1 cellular context compared by ENCODE assay signal in the genomic region with DNA sequence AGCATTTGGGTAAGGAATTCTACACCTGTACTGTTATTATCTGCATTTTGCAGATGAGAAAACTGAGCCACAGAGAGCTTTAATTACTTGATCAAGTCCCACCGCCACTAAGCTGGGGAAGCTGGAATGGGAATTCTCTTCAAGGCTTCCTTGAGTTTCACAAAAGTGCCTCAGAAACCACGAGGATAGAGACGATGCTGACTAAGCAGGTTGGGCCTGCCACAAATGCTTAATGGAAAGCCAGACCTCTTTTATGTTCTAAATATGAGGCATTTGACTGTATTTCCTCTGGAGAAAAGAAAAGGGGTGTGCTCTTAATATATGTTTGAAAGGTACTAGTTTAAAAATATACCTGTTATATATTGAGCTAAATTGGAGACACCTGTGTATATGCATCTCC.
TF ChIP-seq lines count a peak whose summit lies in the region.

No MANE protein-coding gene starts in this region.

TF ChIP-seq in H1, 55 proteins besides CTCF, POLR2A, EP300 and RAD21:
- TF ChIP-seq HDAC6 (IDR thresholded peaks at IDR 0.05; ENCODE audit: low read depth, low read length) (no peak), MAFK (IDR thresholded peaks at IDR 0.05; ENCODE audit: low read depth, low read length) (peak; percentile 42; the same call in 1 of the 2 replicates), SIRT6 (IDR thresholded peaks at IDR 0.05; ENCODE audit: low read length) (no peak)
